ENCODE assay signal across 8 cellular contexts in the genomic region with DNA sequence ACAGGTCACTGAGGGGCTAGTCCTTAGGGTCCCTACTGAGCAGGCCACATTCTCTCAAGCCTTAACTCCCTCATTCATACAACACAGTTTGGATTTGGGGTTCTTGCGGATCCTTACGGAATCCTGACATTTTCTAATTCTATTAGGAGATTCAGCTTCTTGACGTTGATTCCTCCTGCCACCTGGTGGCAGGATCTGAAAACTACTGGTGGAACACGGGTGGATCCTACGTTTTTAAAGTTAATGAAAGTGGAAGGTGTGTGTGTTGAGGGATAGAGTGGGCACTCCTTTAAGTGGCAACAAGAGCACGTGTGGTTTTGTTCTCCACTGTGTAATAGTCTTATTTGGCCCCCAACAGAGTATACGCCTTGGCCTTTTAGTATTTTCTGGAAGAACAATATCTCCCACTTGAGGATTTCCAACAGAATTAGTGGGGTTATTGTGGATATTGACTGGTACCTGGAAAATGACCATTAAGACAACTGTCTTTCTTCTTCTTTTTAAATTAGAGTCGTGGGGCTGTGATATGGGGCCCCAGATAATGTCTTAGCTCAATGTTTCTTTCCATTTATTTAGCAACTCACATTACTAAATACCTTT. TPM values are rescaled to one million over a fixed set of nuclear protein-coding genes. Genes with fewer than 3 reads are reported as not detected.
DNase-seq lines count a peak whose midpoint lies in the region; ATAC-seq and TF ChIP-seq lines count a peak whose summit lies in the region.

No MANE protein-coding gene starts in this region.

- no peaks in the 10 kb centered on the region for H3K4me1 Mint-ChIP-seq in mesothelial cell of epicardium
- H3K4me1 Mint-ChIP-seq in stimulated activated effector memory CD8-positive, alpha-beta T cell treated with anti-CD3 and anti-CD28 coated beads, Interleukin-12 subunit alpha, Interleukin-12 subunit beta, amount 100 ng/mL, for 72 hours = no peaks in the 10 kb centered on the region

- H3K9me3 ChIP-seq in effector memory CD4-positive, alpha-beta T cell (ENCODE audit: control insufficient read depth, low read length) = no peaks in the 10 kb centered on the region

- H3K4me3 ChIP-seq in effector memory CD4-positive, alpha-beta T cell (ENCODE audit: insufficient read depth, low read depth, low read length, poor library complexity, severe bottlenecking) = no peak overlapping the region

- no peaks in the 10 kb centered on the region for H3K27me3 Mint-ChIP-seq in mesothelial cell of epicardium (ENCODE audit: low read depth)

- no peaks in the 10 kb centered on the region for H3K36me3 Mint-ChIP-seq in mesothelial cell of epicardium
- H3K36me3 Mint-ChIP-seq in stimulated activated effector memory CD8-positive, alpha-beta T cell treated with anti-CD3 and anti-CD28 coated beads, Interleukin-12 subunit alpha, Interleukin-12 subunit beta, amount 100 ng/mL, for 72 hours = no peaks in the 10 kb centered on the region

- DNase-seq in DMS53 (lab: John Stamatoyannopoulos, UW) = peak; percentile 72
- DNase-seq in NCI-H345 treated with DMSO at 0.1 percent for 48 hours (lab: John Stamatoyannopoulos, UW; ENCODE audit: unreplicated experiment) = peak; percentile 3
- peak; percentile 44 to 45 for DNase-seq in activated CD4-positive, alpha-beta T cell treated with anti-CD3 and anti-CD28 coated beads, Interleukin-2, amount 50 U/mL, for 4 hours
- DNase-seq in effector memory CD4-positive, alpha-beta T cell = peak; percentile 1 to 31 (median 4)
- peak in 1 of 2 experiments; percentile 59 for DNase-seq in mesothelial cell of epicardium (ENCODE audit: low spot score in 2 of 2, unreplicated experiment in 2 of 2)
- peak; percentile 31 to 70 for DNase-seq in stimulated activated effector memory CD8-positive, alpha-beta T cell treated with anti-CD3 and anti-CD28 coated beads, Interleukin-12 subunit alpha, Interleukin-12 subunit beta, amount 100 ng/mL, for 72 hours (ENCODE audit: low spot score in 2 of 2)

- H3K4me3 Mint-ChIP-seq in mesothelial cell of epicardium = no peak overlapping the region
- no peak overlapping the region for H3K4me3 Mint-ChIP-seq in stimulated activated effector memory CD8-positive, alpha-beta T cell treated with anti-CD3 and anti-CD28 coated beads, Interleukin-12 subunit alpha, Interleukin-12 subunit beta, amount 100 ng/mL, for 72 hours

- no peak overlapping the region for H3K27ac Mint-ChIP-seq in mesothelial cell of epicardium
- H3K27ac Mint-ChIP-seq in stimulated activated effector memory CD8-positive, alpha-beta T cell treated with anti-CD3 and anti-CD28 coated beads, Interleukin-12 subunit alpha, Interleukin-12 subunit beta, amount 100 ng/mL, for 72 hours = no peak overlapping the region

- H3K4me1 ChIP-seq in effector memory CD4-positive, alpha-beta T cell (ENCODE audit: control insufficient read depth, insufficient read depth, low read length, poor library complexity, severe bottlenecking) = no peaks in the 10 kb centered on the region

- peak; percentile 87 for TF ChIP-seq CTCF in mesothelial cell of epicardium (IDR thresholded peaks at IDR 0.05; ENCODE audit: unreplicated experiment)

- no peak overlapping the region for H3K27ac ChIP-seq in effector memory CD4-positive, alpha-beta T cell (ENCODE audit: insufficient read depth, low read length, poor library complexity, severe bottlenecking)

- peak; percentile 66 for ATAC-seq in HG02588 (IDR thresholded peaks at IDR 0.05; ENCODE audit: unreplicated experiment)
- peak; percentile 51 for ATAC-seq in stimulated activated effector memory CD8-positive, alpha-beta T cell treated with anti-CD3 and anti-CD28 coated beads, Interleukin-12 subunit alpha, Interleukin-12 subunit beta, amount 100 ng/mL, for 72 hours
- no peak for ATAC-seq in HG02610 (IDR thresholded peaks at IDR 0.05; ENCODE audit: unreplicated experiment)

- H3K27me3 ChIP-seq in effector memory CD4-positive, alpha-beta T cell (replicated peaks; ENCODE audit: control insufficient read depth, insufficient read depth, low read length, poor library complexity, severe bottlenecking) = no peaks in the 10 kb centered on the region

- no peaks in the 10 kb centered on the region for H3K9me3 Mint-ChIP-seq in mesothelial cell of epicardium
- no peaks in the 10 kb centered on the region for H3K9me3 Mint-ChIP-seq in stimulated activated effector memory CD8-positive, alpha-beta T cell treated with anti-CD3 and anti-CD28 coated beads, Interleukin-12 subunit alpha, Interleukin-12 subunit beta, amount 100 ng/mL, for 72 hours

- H3K36me3 ChIP-seq in effector memory CD4-positive, alpha-beta T cell (ENCODE audit: control insufficient read depth, insufficient read depth, low read length) = no peaks in the 10 kb centered on the region

RNA-seq across cellular contexts. Expression of gene SLC28A3, which starts 25.2 kb away (rescaled TPM):
- total RNA-seq in mesothelial cell of epicardium = 0.72 to 0.89 TPM (median 0.84 TPM) in 3 replicates
